1 cellular context compared by ENCODE assay signal in the genomic region with DNA sequence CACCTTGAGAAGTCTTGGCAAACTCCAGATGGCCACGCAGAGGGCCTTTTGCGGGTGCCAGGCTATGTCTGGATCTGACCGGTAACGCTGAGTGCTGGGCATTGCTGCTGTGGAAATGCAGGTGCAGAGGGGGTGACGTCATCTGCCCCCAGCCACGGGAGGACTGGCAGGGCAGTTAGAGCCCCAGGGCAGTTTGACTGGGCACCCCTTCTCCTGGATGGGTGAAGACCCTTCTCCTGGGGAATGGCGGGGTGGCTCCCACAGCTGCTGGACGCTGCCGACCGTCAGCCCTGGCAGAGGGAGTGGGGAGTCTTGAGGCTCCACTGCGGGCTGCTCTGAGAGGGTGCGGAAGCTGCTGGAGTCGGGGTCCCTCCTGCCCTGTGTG.
TF ChIP-seq lines count a peak whose summit lies in the region.

No MANE protein-coding gene starts in this region.

TF ChIP-seq in WTC11, 78 proteins besides CTCF, POLR2A, EP300 and RAD21 (continued from another document):
- no peak for TF ChIP-seq PRDM15 (CRISPR knock-in tag; IDR thresholded peaks at IDR 0.05)
